In the genomic region with DNA sequence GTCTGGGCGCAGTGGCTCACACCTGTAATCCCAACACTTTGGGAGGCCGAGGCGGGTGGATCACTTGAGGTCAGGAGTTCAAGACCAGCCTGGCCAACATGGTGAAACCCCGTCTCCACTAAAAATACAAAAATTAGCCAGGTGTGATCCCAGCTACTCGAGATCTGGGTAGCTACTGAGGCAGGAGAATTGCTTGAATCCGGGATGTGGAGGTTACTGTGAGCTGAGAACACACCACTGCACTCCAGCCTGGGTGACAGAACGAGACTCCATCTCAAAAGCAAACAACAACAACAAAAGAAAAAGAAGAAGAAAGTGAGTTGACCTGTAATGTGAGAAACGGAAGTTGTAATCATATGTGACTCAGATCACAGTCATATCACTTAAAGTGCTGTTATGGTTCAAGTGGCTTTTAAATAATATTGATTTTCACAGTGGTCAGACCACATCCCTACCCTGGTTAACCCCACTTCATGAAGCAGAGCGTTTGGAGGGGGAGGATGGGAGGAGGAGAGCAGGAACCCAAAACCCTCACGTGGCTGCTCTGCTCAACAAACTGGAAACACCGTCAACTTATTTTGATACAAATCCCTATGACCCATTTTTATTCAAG, we compare ENCODE assay signal across 9 cellular contexts. TPM values are rescaled to one million over a fixed set of nuclear protein-coding genes. Genes with fewer than 3 reads are reported as not detected.
DNase-seq lines count a peak whose midpoint lies in the region; ATAC-seq, FAIRE-seq and TF ChIP-seq lines count a peak whose summit lies in the region.
"Not testable (repeated sequence)": the region's sequence is repeated elsewhere in the genome, so short reads cannot be mapped to it uniquely, and the experiment has no call there.
"Had no signal": no experiment of that assay in that cellular context is flagged by ENCODE, and none has a peak within 500 bp of the region (broad histone marks: within the 10 kb centered on the region; RNA-seq: fewer than 3 reads in every experiment).

No MANE protein-coding gene starts in this region.

- ATAC-seq in HG02870 (IDR thresholded peaks at IDR 0.05; ENCODE audit: unreplicated experiment) = peak; percentile 71

- not testable (repeated sequence) for FAIRE-seq in small intestine (lab: Jason Lieb, UNC)

- in situ Hi-C loops in GM13977 (cut with MboI; ENCODE audit: low pct_unique_long_range_greater_than_20kb, low sequenced_read_pairs, unreplicated experiment) = loop anchor here (10.0 to 25.0 kb wide), 2 partner anchors 175 to 238 kb away; partner anchors contain the start of gene PGLYRP1

- H3K27me3 ChIP-seq in SJSA1 (replicated peaks); small intestine (ENCODE audit: control insufficient read depth in 2 of 2, insufficient read depth in 2 of 2, low read length in 2 of 2): not testable (repeated sequence)

- not testable (repeated sequence) for H3K9me3 ChIP-seq in SJSA1 (replicated peaks); small intestine (ENCODE audit: control insufficient read depth, low read depth)

- 23 to 41% (median 28%) methylated on average over 11 of the region's 11 CpGs for WGBS in small intestine, 3 donors

- H3K27ac ChIP-seq in SJSA1; small intestine (ENCODE audit: low read depth in 1 of 2, low read length in 1 of 2): not testable (repeated sequence)

- DNase-seq in GM13977 (ENCODE audit: low spot score) = peak; percentile 42
- peak; percentile 64 for DNase-seq in NCI-H146 (lab: John Stamatoyannopoulos, UW)
- DNase-seq in SJSA1 (ENCODE audit: low read depth in 1 of 2, low spot score in 2 of 2) = peak; percentile 54 to 85
- DNase-seq in activated CD8-positive, alpha-beta memory T cell treated with anti-CD3 and anti-CD28 coated beads, Interleukin-2, amount 50 U/mL, for 48 hours = peak; percentile 77
- DNase-seq in effector CD4-positive, alpha-beta T cell = peak; percentile 22
- peak; percentile 29 for DNase-seq in small intestine

- peaks cover 30% of the 10 kb centered on the region for H3K4me1 ChIP-seq in SJSA1 (replicated peaks)
- not testable (repeated sequence) for H3K4me1 ChIP-seq in small intestine (ENCODE audit: control insufficient read depth in 2 of 2, insufficient read depth in 1 of 2, low read depth in 1 of 2, low read length in 1 of 2)

- TF ChIP-seq CTCF in GM13977 (IDR thresholded peaks at IDR 0.05; ENCODE audit: extremely low read depth, insufficient read depth, missing control alignments) = not testable (repeated sequence)

- not testable (repeated sequence) for H3K36me3 ChIP-seq in SJSA1; small intestine (ENCODE audit: control insufficient read depth in 2 of 2, insufficient read depth in 2 of 2, low read length in 2 of 2)

- not testable (repeated sequence) for H3K4me3 ChIP-seq in SJSA1; small intestine (ENCODE audit: low read depth in 1 of 2, low read length in 2 of 2)

RNA-seq across cellular contexts. Expression of gene IGFL1, which starts 33.2 kb away (rescaled TPM):
- not detected in 2 replicates for total RNA-seq in SJSA1 (2014; rRNA removed; shearing (Covaris generic))
- not detected for polyA plus RNA-seq in small intestine
- total RNA-seq: pancreas, tibial nerve had no signal
- polyA plus RNA-seq: pancreas had no signal

RNA-seq across cellular contexts. Expression of gene HIF3A, which starts 34.1 kb away (rescaled TPM):
- not detected in 2 replicates for total RNA-seq in SJSA1 (2014; rRNA removed; shearing (Covaris generic))
- 10 to 100 TPM in 1 of 3 donors, 1 to 10 TPM in 1, under 1 TPM in 1; 0.89 to 27.9 (median 4.1) TPM for polyA plus RNA-seq in small intestine

Comparison
In these comparisons a context has a peak if more than half of its experiments do, and no peak if none do; other contexts are left out.
1. DNase-seq: peak in every context shown above with its lines; median percentile 77 in activated CD8-positive, alpha-beta memory T cell treated with anti-CD3 and anti-CD28 coated beads, Interleukin-2, amount 50 U/mL, for 48 hours; 70 in SJSA1; 64 in NCI-H146; 42 in GM13977; 29 in small intestine; 22 in effector CD4-positive, alpha-beta T cell.